Comparison of ENCODE assay signal across 27 cellular contexts in the genomic region with DNA sequence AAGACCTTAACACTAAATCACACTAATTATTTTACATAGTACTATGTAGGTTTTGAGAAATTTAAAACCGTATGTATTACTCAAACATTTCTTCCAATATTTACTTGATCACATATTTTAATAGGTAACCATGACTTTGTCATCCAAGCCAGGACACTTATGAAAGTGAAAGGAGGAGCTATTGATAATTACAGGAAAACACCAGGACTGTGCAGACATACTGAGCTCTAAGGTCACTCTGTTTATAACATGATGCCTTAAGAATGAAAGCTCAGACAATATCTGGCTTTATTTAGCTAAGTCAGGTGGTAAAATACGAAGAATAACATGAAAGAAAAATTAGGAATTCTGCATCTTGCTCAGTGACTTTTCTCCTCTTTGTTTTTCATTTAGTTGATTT.
"Had no signal": no experiment of that assay in that cellular context is flagged by ENCODE, and none has a peak within 500 bp of the region (broad histone marks: within the 10 kb centered on the region; RNA-seq: fewer than 3 reads in every experiment).

No MANE protein-coding gene starts in this region.

- DNase-seq: dermis blood vessel endothelial cell; effector memory CD4-positive, alpha-beta T cell; foreskin keratinocyte; hypothalamus; kidney; left cardiac atrium; left ventricle myocardium superior; naive thymus-derived CD4-positive, alpha-beta T cell; nephron progenitor cell; nucleus accumbens; sigmoid colon; spleen; stimulated activated CD4-positive, alpha-beta T cell treated with anti-CD3 and anti-CD28 coated beads, Interleukin-4, amount 100 ng/mL, for 4 hours; stimulated activated naive CD8-positive, alpha-beta T cell treated with anti-CD3 and anti-CD28 coated beads, Interleukin-15, Interleukin-2, amounts not matched to agents 100 U/mL and 50 U/mL, for 24 hours; substantia nigra; testis; tibial artery had no signal

- H3K9me3 ChIP-seq: esophagus muscularis mucosa, gastroesophageal sphincter, prostate gland, right atrium auricular region, sigmoid colon, spleen, testis, tibial artery had no signal

- H3K27ac ChIP-seq: coronary artery, esophagus muscularis mucosa, foreskin keratinocyte, gastroesophageal sphincter, prostate gland, right atrium auricular region, sigmoid colon, spleen, testis, tibial artery had no signal

- H3K27ac Mint-ChIP-seq: memory B cell; naive thymus-derived CD4-positive, alpha-beta T cell; nephron progenitor cell; stimulated activated memory B cell treated with anti-CD40 and anti-IgM and Interleukin-4, amounts not matched to agents 10 μg/mL and 1 μg/mL and 100 μg/mL, for 72 hours; type B pancreatic cell had no signal

- ATAC-seq: foreskin keratinocyte; gastroesophageal sphincter; left cardiac atrium; left ventricle myocardium superior; naive thymus-derived CD4-positive, alpha-beta T cell; stimulated activated memory B cell treated with anti-CD40 and anti-IgM and Interleukin-4, amounts not matched to agents 10 μg/mL and 1 μg/mL and 100 μg/mL, for 72 hours; stimulated activated naive CD8-positive, alpha-beta T cell treated with anti-CD3 and anti-CD28 coated beads, Interleukin-15, Interleukin-2, amounts not matched to agents 100 U/mL and 50 U/mL, for 24 hours had no signal

- H3K4me1 Mint-ChIP-seq: memory B cell; naive thymus-derived CD4-positive, alpha-beta T cell; stimulated activated memory B cell treated with anti-CD40 and anti-IgM and Interleukin-4, amounts not matched to agents 10 μg/mL and 1 μg/mL and 100 μg/mL, for 72 hours had no signal

- H3K4me3 Mint-ChIP-seq: memory B cell; naive thymus-derived CD4-positive, alpha-beta T cell; nephron progenitor cell; stimulated activated memory B cell treated with anti-CD40 and anti-IgM and Interleukin-4, amounts not matched to agents 10 μg/mL and 1 μg/mL and 100 μg/mL, for 72 hours; type B pancreatic cell had no signal

- H3K27me3 Mint-ChIP-seq: memory B cell; naive thymus-derived CD4-positive, alpha-beta T cell; stimulated activated memory B cell treated with anti-CD40 and anti-IgM and Interleukin-4, amounts not matched to agents 10 μg/mL and 1 μg/mL and 100 μg/mL, for 72 hours; type B pancreatic cell had no signal

- H3K9me3 Mint-ChIP-seq: memory B cell; naive thymus-derived CD4-positive, alpha-beta T cell; stimulated activated memory B cell treated with anti-CD40 and anti-IgM and Interleukin-4, amounts not matched to agents 10 μg/mL and 1 μg/mL and 100 μg/mL, for 72 hours; type B pancreatic cell had no signal

- FAIRE-seq: endothelial cell of umbilical vein, kidney had no signal

- H3K4me1 ChIP-seq: prostate gland, spleen, testis had no signal

- H3K36me3 ChIP-seq: esophagus muscularis mucosa, gastroesophageal sphincter, prostate gland, right atrium auricular region, sigmoid colon, tibial artery had no signal

- H3K27me3 ChIP-seq: esophagus muscularis mucosa, foreskin keratinocyte, gastroesophageal sphincter, right atrium auricular region, sigmoid colon, spleen, testis, tibial artery had no signal

- H3K4me3 ChIP-seq: coronary artery, esophagus muscularis mucosa, gastroesophageal sphincter, lung, prostate gland, right atrium auricular region, sigmoid colon, spleen, testis, tibial artery had no signal

- H3K36me3 Mint-ChIP-seq: memory B cell; stimulated activated memory B cell treated with anti-CD40 and anti-IgM and Interleukin-4, amounts not matched to agents 10 μg/mL and 1 μg/mL and 100 μg/mL, for 72 hours had no signal
